In genomic region chr5:74414228-74414627, GRCh38 we compare ENCODE assay signal across 19 cellular contexts.
"Had no signal": no experiment of that assay in that cellular context is flagged by ENCODE, and none has a peak within 500 bp of the region (broad histone marks: within the 10 kb centered on the region; RNA-seq: fewer than 3 reads in every experiment).

No MANE protein-coding gene starts in this region.

- H3K9me3 Mint-ChIP-seq: mesothelial cell of epicardium, natural killer cell, neural crest cell, type B pancreatic cell had no signal

- H3K27ac ChIP-seq: heart left ventricle, ovary, right atrium auricular region, thoracic aorta had no signal

- H3K27ac Mint-ChIP-seq: mesothelial cell of epicardium, natural killer cell, type B pancreatic cell had no signal

- H3K36me3 Mint-ChIP-seq: mesothelial cell of epicardium, natural killer cell, type B pancreatic cell had no signal

- H3K4me1 ChIP-seq: colonic mucosa, right atrium auricular region had no signal

- H3K4me3 ChIP-seq: colonic mucosa, heart left ventricle, ovary, right atrium auricular region, stomach, thoracic aorta had no signal

- H3K9me3 ChIP-seq: colonic mucosa, heart left ventricle, ovary, right atrium auricular region, stomach, thoracic aorta had no signal

- DNase-seq: colonic mucosa; dermis blood vessel endothelial cell; erythroblast; foreskin melanocyte; heart left ventricle; islet precursor cell; mammary epithelial cell; natural killer cell; nucleus accumbens; ovary; stimulated activated CD4-positive, alpha-beta T cell treated with anti-CD3 and anti-CD28 coated beads, Interleukin-12 subunit alpha, Interleukin-12 subunit beta, amount 100 ng/mL, for 4 hours; stimulated activated naive CD4-positive, alpha-beta T cell; stomach; substantia nigra had no signal

- H3K27me3 ChIP-seq: colonic mucosa, heart left ventricle, ovary, right atrium auricular region, stomach had no signal

- H3K36me3 ChIP-seq: colonic mucosa, heart left ventricle, ovary, right atrium auricular region, stomach, thoracic aorta had no signal

- ATAC-seq: heart left ventricle, natural killer cell had no signal

- H3K4me3 Mint-ChIP-seq: mesothelial cell of epicardium, natural killer cell, neural crest cell, type B pancreatic cell had no signal

- H3K4me1 Mint-ChIP-seq: natural killer cell had no signal

- H3K27me3 Mint-ChIP-seq: type B pancreatic cell had no signal
